ENCODE assay signal across 11 cellular contexts in the genomic region with DNA sequence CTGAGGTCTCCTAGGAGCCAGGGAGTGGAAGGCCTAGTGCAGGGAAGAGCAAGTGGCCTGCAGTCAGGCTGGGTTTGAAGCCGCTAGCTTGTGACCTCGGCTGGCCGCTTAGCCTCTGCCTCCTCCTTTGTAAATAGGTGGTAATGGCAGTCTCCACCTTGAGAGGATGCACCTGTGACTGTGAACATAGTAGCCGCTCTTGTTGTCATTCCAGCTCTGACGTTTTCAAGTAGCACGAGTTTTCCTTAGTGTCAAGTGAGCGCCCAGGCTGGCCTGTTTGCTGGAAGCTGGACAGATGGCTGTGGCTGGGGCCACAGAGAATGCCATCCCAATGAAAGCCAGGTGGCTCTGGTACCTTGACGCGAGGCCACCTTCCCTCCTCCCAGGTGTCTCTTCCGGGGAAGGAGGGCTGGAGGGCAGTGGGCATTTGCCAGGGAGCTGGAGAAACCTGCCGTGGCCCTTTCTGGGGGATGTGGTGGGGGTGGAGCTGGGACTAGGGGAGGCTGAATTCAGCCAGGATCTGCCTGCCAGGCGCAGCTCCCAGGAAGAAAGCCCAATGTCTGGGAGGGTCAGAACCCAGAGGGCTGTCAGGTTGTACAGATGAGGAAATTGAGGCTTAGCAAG. TPM values are rescaled to one million over a fixed set of nuclear protein-coding genes. Genes with fewer than 3 reads are reported as not detected.
A peak's percentile ranks its signal among the peaks of the same experiment; 100 is the strongest.
DNase-seq lines count a peak whose midpoint lies in the region; ATAC-seq and TF ChIP-seq lines count a peak whose summit lies in the region.
"Had no signal": no experiment of that assay in that cellular context is flagged by ENCODE, and none has a peak within 500 bp of the region (broad histone marks: within the 10 kb centered on the region; RNA-seq: fewer than 3 reads in every experiment).

No MANE protein-coding gene starts in this region.

- peaks cover 16% of the 10 kb centered on the region for H3K27me3 Mint-ChIP-seq in neural progenitor cell (ENCODE audit: insufficient read depth, low read depth)

- H3K9me3 Mint-ChIP-seq in neural progenitor cell: no peaks in the 10 kb centered on the region

- no peak for DNase-seq in MG63
- DNase-seq in cerebellum (ENCODE audit: low spot score): peak; percentile 50
- DNase-seq in neural progenitor cell (ENCODE audit: low spot score): no peak
- DNase-seq in Ammon's horn (ENCODE audit: low spot score): no peak
- DNase-seq in NK-92 (lab: John Stamatoyannopoulos, UW; ENCODE audit: unreplicated experiment): no peak
- no peak for DNase-seq in OCI-M1 (lab: John Stamatoyannopoulos, UW)
- DNase-seq: NCI-H1694, SW 1271 had no signal

- no peak for TF ChIP-seq CTCF in neural progenitor cell (IDR thresholded peaks at IDR 0.05)

- H3K36me3 ChIP-seq in BLaER1 treated with 17β-estradiol and CSF1 and Interleukin-3, amounts not matched to agents 10 nM and 100 nM: peaks cover 0 to 15% (median under 1%) of the 10 kb centered on the region in 11 experiments; a peak in 6 of 22 replicates
- H3K36me3 ChIP-seq in MG63: peaks cover 49% of the 10 kb centered on the region
- H3K36me3 ChIP-seq in neural progenitor cell: no peaks in the 10 kb centered on the region

- peak overlapping the region; percentile 92 to 100 (median 98) for H3K4me2 ChIP-seq in BLaER1 treated with 17β-estradiol and CSF1 and Interleukin-3, amounts not matched to agents 10 nM and 100 nM
- peak overlapping the region; percentile 89 for H3K4me2 ChIP-seq in neural progenitor cell

- peaks cover 0 to 3% (median under 1%) of the 10 kb centered on the region in 11 experiments; a peak in 5 of 22 replicates for H3K9me3 ChIP-seq in BLaER1 treated with 17β-estradiol and CSF1 and Interleukin-3, amounts not matched to agents 10 nM and 100 nM (replicated peaks in 1 of 11)
- H3K9me3 ChIP-seq in MG63 (no peaks in the 10 kb centered on the region), neural progenitor cell (ENCODE audit: low read depth) (no peaks in the 10 kb centered on the region)
- H3K9me3 ChIP-seq: body of pancreas had no signal

- H3K4me1 Mint-ChIP-seq in neural progenitor cell: peaks cover 57% of the 10 kb centered on the region

- H3K79me2 ChIP-seq in neural progenitor cell (ENCODE audit: low read depth): peaks cover 7% of the 10 kb centered on the region

- H2AFZ ChIP-seq in neural progenitor cell (replicated peaks): no peak overlapping the region

- H3F3A ChIP-seq in neural progenitor cell (ENCODE audit: low read depth): peaks cover 43% of the 10 kb centered on the region

- H3K4me3 Mint-ChIP-seq in neural progenitor cell: peak overlapping the region; percentile 65

- peak overlapping the region; percentile 61 for H3K27ac Mint-ChIP-seq in neural progenitor cell

- H3K27me3 ChIP-seq in BLaER1 treated with 17β-estradiol and CSF1 and Interleukin-3, amounts not matched to agents 10 nM and 100 nM: peaks cover 0 to 6% (median 0%) of the 10 kb centered on the region in 11 experiments; a peak in 4 of 22 replicates
- no peaks in the 10 kb centered on the region for H3K27me3 ChIP-seq in MG63
- H3K27me3 ChIP-seq in neural progenitor cell: peaks cover 30% of the 10 kb centered on the region
- H3K27me3 ChIP-seq: body of pancreas had no signal

- no peaks in the 10 kb centered on the region for H3K36me3 Mint-ChIP-seq in neural progenitor cell

- peaks cover 64 to 82% (median 80%) of the 10 kb centered on the region in 10 experiments for H3K4me1 ChIP-seq in BLaER1 treated with 17β-estradiol and CSF1 and Interleukin-3, amounts not matched to agents 10 nM and 100 nM
- peaks cover 28% of the 10 kb centered on the region for H3K4me1 ChIP-seq in neural progenitor cell

- ATAC-seq in HG03460 (IDR thresholded peaks at IDR 0.05; ENCODE audit: unreplicated experiment): no peak

- H3K4me3 ChIP-seq in BLaER1 treated with 17β-estradiol and CSF1 and Interleukin-3, amounts not matched to agents 10 nM and 100 nM: peak overlapping the region; percentile 12 to 89 (median 72); a peak in 15 of 20 replicates
- H3K4me3 ChIP-seq in MG63: peak overlapping the region; percentile 87
- H3K4me3 ChIP-seq in neural progenitor cell: no peak overlapping the region
- H3K4me3 ChIP-seq: body of pancreas had no signal

- peak overlapping the region; percentile 47 to 86 (median 72); a peak in 21 of 22 replicates for H3K27ac ChIP-seq in BLaER1 treated with 17β-estradiol and CSF1 and Interleukin-3, amounts not matched to agents 10 nM and 100 nM
- H3K27ac ChIP-seq in neural progenitor cell: no peak overlapping the region

- peak overlapping the region; percentile 28 to 91 (median 84); a peak in 21 of 22 replicates for H3K9ac ChIP-seq in BLaER1 treated with 17β-estradiol and CSF1 and Interleukin-3, amounts not matched to agents 10 nM and 100 nM
- no peak overlapping the region for H3K9ac ChIP-seq in neural progenitor cell

- peaks cover 0 to 60% (median 20%) of the 10 kb centered on the region in 11 experiments; a peak in 14 of 22 replicates for H4K20me1 ChIP-seq in BLaER1 treated with 17β-estradiol and CSF1 and Interleukin-3, amounts not matched to agents 10 nM and 100 nM
- H4K20me1 ChIP-seq in neural progenitor cell (ENCODE audit: low read depth): peaks cover 16% of the 10 kb centered on the region

RNA-seq across cellular contexts. Expression of gene ASS1, which starts 2.5 kb away (rescaled TPM):
- total RNA-seq in MG63 (2014; rRNA removed; shearing (Covaris generic); ENCODE audit: low replicate concordance): 536 and 752 TPM in 2 replicates
- total RNA-seq in cerebellum (37.8 TPM), neural progenitor cell (ENCODE audit: low replicate concordance) (22.5 and 28.9 TPM in 2 replicates)

Comparison
In these comparisons a context has a peak if more than half of its experiments do, and no peak if none do; other contexts are left out.
1. RNA of gene ASS1, which starts 2.5 kb away (total RNA-seq): 536 to 752 TPM in MG63; 37.8 TPM in cerebellum (single experiment) and 22.5 to 28.9 TPM in neural progenitor cell; every median in the first group is over 10 times any median in the second.